8 cellular contexts compared by ENCODE assay signal in the genomic region with DNA sequence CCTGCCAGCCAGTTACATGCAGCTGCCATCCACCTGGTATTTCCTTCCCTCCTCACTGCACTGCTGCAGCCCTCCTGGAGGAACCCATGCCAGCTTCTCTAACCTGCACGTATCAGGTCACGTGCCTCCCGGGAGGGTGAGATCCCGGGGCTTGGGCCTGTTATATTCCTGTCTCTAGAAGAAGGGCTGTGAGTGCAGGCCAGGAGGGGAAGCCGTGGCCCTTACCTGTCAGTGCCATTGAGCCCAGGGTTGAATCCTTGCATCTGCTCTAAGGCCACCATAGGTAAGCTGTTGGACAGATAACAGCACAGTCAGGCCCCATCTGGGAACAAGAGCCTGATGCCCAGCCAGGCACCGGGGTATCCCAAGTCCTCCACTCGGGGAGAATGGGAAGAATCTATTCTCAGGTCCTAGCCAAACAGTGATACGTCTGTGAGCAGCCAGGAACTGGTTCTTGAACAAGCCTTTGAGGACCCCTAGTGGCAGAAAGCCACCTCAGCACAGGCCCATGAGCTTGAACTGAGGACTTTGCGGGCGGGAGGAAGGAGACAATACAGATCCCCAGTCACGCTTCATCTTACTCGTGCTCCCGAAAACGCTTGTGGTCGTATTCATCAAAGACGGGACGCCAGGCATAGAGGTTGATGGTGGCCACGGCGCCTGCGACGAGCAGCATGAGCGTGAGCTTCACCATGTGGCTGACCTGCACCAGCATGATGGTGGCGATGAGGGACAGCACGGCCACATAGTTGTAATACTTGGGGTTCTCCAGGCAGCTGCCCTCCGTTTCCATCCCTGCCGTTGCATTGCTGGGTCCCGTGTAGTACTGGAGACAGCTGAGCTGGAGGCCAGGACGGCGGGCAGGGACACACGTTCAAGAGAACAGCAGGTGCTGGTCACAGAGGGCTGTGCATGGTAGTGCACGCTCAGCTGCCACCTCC. TPM values are rescaled to one million over a fixed set of nuclear protein-coding genes. Genes with fewer than 3 reads are reported as not detected.
A peak's percentile ranks its signal among the peaks of the same experiment; 100 is the strongest.
DNase-seq lines count a peak whose midpoint lies in the region; ATAC-seq, FAIRE-seq and TF ChIP-seq lines count a peak whose summit lies in the region.

No MANE protein-coding gene starts in this region.

- ATAC-seq in HG02610 (IDR thresholded peaks at IDR 0.05; ENCODE audit: unreplicated experiment) (peak; percentile 74), GM21717 (IDR thresholded peaks at IDR 0.05; ENCODE audit: unreplicated experiment) (no peak)

- TF ChIP-seq CTCF in astrocyte (IDR thresholded peaks at IDR 0.05; ENCODE audit: insufficient read depth, low read depth, low read length) = peak; percentile 95

- H3K27me3 ChIP-seq in astrocyte (ENCODE audit: insufficient read depth, low read length) = no peaks in the 10 kb centered on the region

- H3K4me3 ChIP-seq in astrocyte (ENCODE audit: insufficient read depth, low read depth, low read length) (no peak overlapping the region), skeletal muscle cell (ENCODE audit: low read depth, low read length) (no peak overlapping the region)

- peaks cover 4% of the 10 kb centered on the region for H3K36me3 Mint-ChIP-seq in astrocyte (ENCODE audit: low read depth, unreplicated experiment)

- H3K36me3 ChIP-seq in astrocyte (ENCODE audit: insufficient read depth, low read length) = peaks cover 2% of the 10 kb centered on the region

- no peaks in the 10 kb centered on the region for H3K27me3 Mint-ChIP-seq in astrocyte (ENCODE audit: low read depth, unreplicated experiment)

- no peaks in the 10 kb centered on the region for H4K20me1 ChIP-seq in astrocyte (ENCODE audit: insufficient read depth, low read length)

- FAIRE-seq in astrocyte (lab: Jason Lieb, UNC) = peak; percentile 26

- peaks cover 11% of the 10 kb centered on the region for H3K4me1 ChIP-seq in astrocyte (ENCODE audit: insufficient read depth, low read length)

- peak overlapping the region; percentile 61 for H3K4me2 ChIP-seq in astrocyte (ENCODE audit: low read length)

- no peaks in the 10 kb centered on the region for H3K79me2 ChIP-seq in astrocyte (ENCODE audit: insufficient read depth, low read length)

- peak overlapping the region; percentile 53 for H3K27ac Mint-ChIP-seq in astrocyte (ENCODE audit: unreplicated experiment)

- H3K9me3 ChIP-seq in astrocyte (ENCODE audit: insufficient read depth, low read depth, low read length) = no peaks in the 10 kb centered on the region

- no peaks in the 10 kb centered on the region for H3K9me3 Mint-ChIP-seq in astrocyte (ENCODE audit: unreplicated experiment)

- peak overlapping the region; percentile 34 for H3K9ac ChIP-seq in astrocyte (ENCODE audit: low read length)

- peak; percentile 61 for DNase-seq in GM04504 (ENCODE audit: low read depth)
- peak; percentile 60 to 64 for DNase-seq in NCI-H1930 (lab: John Stamatoyannopoulos, UW)
- DNase-seq in T-helper 9 cell = peak; percentile 48
- DNase-seq in astrocyte (ENCODE audit: low read depth) = peak; percentile 73
- DNase-seq in hippocampal formation (lab: John Stamatoyannopoulos, UW) = peak; percentile 84 to 91
- peak; percentile 60 for DNase-seq in skeletal muscle cell (ENCODE audit: low read depth)

- no peak overlapping the region for H3K27ac ChIP-seq in astrocyte (ENCODE audit: low read depth, low read length)

- H3K4me1 Mint-ChIP-seq in astrocyte (ENCODE audit: low read depth, unreplicated experiment) = peaks cover 3% of the 10 kb centered on the region

- H3K4me3 Mint-ChIP-seq in astrocyte (ENCODE audit: unreplicated experiment) = no peak overlapping the region

- peak overlapping the region; percentile 71 for H2AFZ ChIP-seq in astrocyte (ENCODE audit: low read depth, low read length)

RNA-seq across cellular contexts. Expression of a gene that starts 34.4 kb away (rescaled TPM):
- 13.3 and 17.5 TPM in 2 replicates for total RNA-seq in astrocyte

RNA-seq across cellular contexts. Expression of a gene that starts 34.4 kb away (rescaled TPM):
- 27.2 and 28.7 TPM in 2 replicates for total RNA-seq in astrocyte
